8 cellular contexts compared by ENCODE assay signal in the genomic region with DNA sequence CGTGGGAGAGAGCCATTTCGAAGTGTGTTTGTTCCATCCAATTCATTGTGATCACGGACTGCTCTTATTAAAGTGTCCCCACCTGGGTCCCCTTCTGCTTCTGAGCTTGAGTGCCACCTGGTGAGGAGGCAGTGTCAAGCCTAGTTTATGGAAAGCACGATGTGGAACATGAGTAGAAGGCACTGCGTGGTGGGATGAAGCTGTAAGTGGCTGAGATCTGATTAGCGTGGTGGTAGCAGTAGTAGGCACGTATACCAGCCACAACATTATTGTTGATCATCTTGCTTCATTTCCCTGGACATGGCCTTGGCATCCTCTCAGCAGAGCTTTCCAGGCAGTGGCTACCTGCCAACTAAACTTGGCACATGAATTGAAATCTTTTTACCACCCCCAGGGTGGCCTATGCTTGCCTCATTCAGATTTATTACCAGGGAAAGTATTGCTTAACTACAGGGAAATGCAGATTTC. TPM values are rescaled to one million over a fixed set of nuclear protein-coding genes. Genes with fewer than 3 reads are reported as not detected.
A peak's percentile ranks its signal among the peaks of the same experiment; 100 is the strongest.
DNase-seq lines count a peak whose midpoint lies in the region; ATAC-seq, FAIRE-seq and TF ChIP-seq lines count a peak whose summit lies in the region.

No MANE protein-coding gene starts in this region.

- ATAC-seq in activated CD8-positive, alpha-beta T cell treated with anti-CD3 and anti-CD28 coated beads for 36 hours = no peak
- ATAC-seq in activated CD8-positive, alpha-beta T cell treated with anti-CD3 and anti-CD28 coated beads, Interleukin-2, amount 10 ng/mL, durations not matched to agents 7 days and 5 days = no peak
- ATAC-seq in HG03139 (IDR thresholded peaks at IDR 0.05; ENCODE audit: unreplicated experiment) (peak; percentile 59), right cardiac atrium (peak; percentile 71 to 87)
- no peak for ATAC-seq in activated CD8-positive, alpha-beta memory T cell treated with anti-CD3 and anti-CD28 coated beads, Interleukin-2, amount 10 ng/mL, durations not matched to agents 7 days and 5 days

- WGBS in right cardiac atrium = 52% methylated on average over 7 of the region's 7 CpGs

- POLR2A ChIA-PET in activated CD8-positive, alpha-beta T cell treated with anti-CD3 and anti-CD28 coated beads for 36 hours (lab: Charles Lee) = no interaction called here
- POLR2A ChIA-PET in activated CD8-positive, alpha-beta T cell treated with anti-CD3 and anti-CD28 coated beads, Interleukin-2, amount 10 ng/mL, durations not matched to agents 7 days and 5 days (lab: Charles Lee) = interaction anchor here (0.6 to 0.8 kb wide), 2 partner anchors 9 to 53 kb away, joined by 3 to 4 read pairs; no protein-coding TSS in a partner anchor

- no peaks in the 10 kb centered on the region for H3K9me3 ChIP-seq in right cardiac atrium (ENCODE audit: control insufficient read depth, low read length)

- H3K4me1 Mint-ChIP-seq in activated CD8-positive, alpha-beta T cell treated with anti-CD3 and anti-CD28 coated beads for 36 hours (ENCODE audit: low read depth) = no peaks in the 10 kb centered on the region
- H3K4me1 Mint-ChIP-seq in activated CD8-positive, alpha-beta T cell treated with anti-CD3 and anti-CD28 coated beads, Interleukin-2, amount 10 ng/mL, durations not matched to agents 7 days and 5 days (ENCODE audit: low read depth) = no peaks in the 10 kb centered on the region
- H3K4me1 Mint-ChIP-seq in activated CD8-positive, alpha-beta memory T cell treated with anti-CD3 and anti-CD28 coated beads, Interleukin-2, amount 10 ng/mL, durations not matched to agents 7 days and 5 days = peaks cover 10% of the 10 kb centered on the region

- CTCF ChIA-PET in activated CD8-positive, alpha-beta T cell treated with anti-CD3 and anti-CD28 coated beads for 36 hours (lab: Charles Lee) = interaction anchor here (0.6 to 2.0 kb wide), 9 partner anchors 15 to 120 kb away, joined by 3 to 6 read pairs (median 3); no protein-coding TSS in a partner anchor
- CTCF ChIA-PET in activated CD8-positive, alpha-beta T cell treated with anti-CD3 and anti-CD28 coated beads, Interleukin-2, amount 10 ng/mL, durations not matched to agents 7 days and 5 days (lab: Charles Lee) = interaction anchor here (1.5 to 2.0 kb wide), 2 partner anchors 73 to 92 kb away, joined by 3 to 12 read pairs; no protein-coding TSS in a partner anchor
- CTCF ChIA-PET in activated CD8-positive, alpha-beta memory T cell treated with anti-CD3 and anti-CD28 coated beads, Interleukin-2, amount 10 ng/mL, durations not matched to agents 7 days and 5 days (lab: Charles Lee) = interaction anchor here (0.9 to 4.2 kb wide), 4 partner anchors 8 to 72 kb away, joined by 4 to 31 read pairs (median 6); no protein-coding TSS in a partner anchor

- H3K4me3 Mint-ChIP-seq in activated CD8-positive, alpha-beta T cell treated with anti-CD3 and anti-CD28 coated beads for 36 hours = no peak overlapping the region
- H3K4me3 Mint-ChIP-seq in activated CD8-positive, alpha-beta T cell treated with anti-CD3 and anti-CD28 coated beads, Interleukin-2, amount 10 ng/mL, durations not matched to agents 7 days and 5 days = no peak overlapping the region
- H3K4me3 Mint-ChIP-seq in activated CD8-positive, alpha-beta memory T cell treated with anti-CD3 and anti-CD28 coated beads, Interleukin-2, amount 10 ng/mL, durations not matched to agents 7 days and 5 days = no peak overlapping the region

- no peaks in the 10 kb centered on the region for H3K36me3 Mint-ChIP-seq in activated CD8-positive, alpha-beta T cell treated with anti-CD3 and anti-CD28 coated beads for 36 hours (ENCODE audit: low read depth)
- no peaks in the 10 kb centered on the region for H3K36me3 Mint-ChIP-seq in activated CD8-positive, alpha-beta T cell treated with anti-CD3 and anti-CD28 coated beads, Interleukin-2, amount 10 ng/mL, durations not matched to agents 7 days and 5 days (ENCODE audit: low read depth)
- H3K36me3 Mint-ChIP-seq in activated CD8-positive, alpha-beta memory T cell treated with anti-CD3 and anti-CD28 coated beads, Interleukin-2, amount 10 ng/mL, durations not matched to agents 7 days and 5 days = peaks cover 2% of the 10 kb centered on the region

- intact Hi-C loops in activated CD8-positive, alpha-beta T cell treated with anti-CD3 and anti-CD28 coated beads for 36 hours (cut with micrococcal nuclease) = no loop called here
- intact Hi-C loops in right cardiac atrium (cut with DNase I) = no loop called here

- FAIRE-seq in GM12892 (lab: Jason Lieb, UNC) = no peak

- no peak overlapping the region for H3K4me3 ChIP-seq in right cardiac atrium (ENCODE audit: low read length)

- in situ Hi-C loops in SK-MEL-5 (cut with HindIII; ENCODE audit: low pct_unique_long_range_greater_than_20kb, low sequenced_read_pairs) = no loop called here

- H3K27me3 ChIP-seq in right cardiac atrium (ENCODE audit: control insufficient read depth, insufficient read depth) = no peaks in the 10 kb centered on the region

- no peak for TF ChIP-seq CTCF in activated CD8-positive, alpha-beta T cell treated with anti-CD3 and anti-CD28 coated beads for 36 hours (IDR thresholded peaks at IDR 0.05)

- no peak overlapping the region for H3K27ac ChIP-seq in right cardiac atrium (ENCODE audit: low read length)

- no peaks in the 10 kb centered on the region for H3K9me3 Mint-ChIP-seq in activated CD8-positive, alpha-beta T cell treated with anti-CD3 and anti-CD28 coated beads for 36 hours
- no peaks in the 10 kb centered on the region for H3K9me3 Mint-ChIP-seq in activated CD8-positive, alpha-beta T cell treated with anti-CD3 and anti-CD28 coated beads, Interleukin-2, amount 10 ng/mL, durations not matched to agents 7 days and 5 days (ENCODE audit: insufficient read depth)
- H3K9me3 Mint-ChIP-seq in activated CD8-positive, alpha-beta memory T cell treated with anti-CD3 and anti-CD28 coated beads, Interleukin-2, amount 10 ng/mL, durations not matched to agents 7 days and 5 days (ENCODE audit: low read depth) = no peaks in the 10 kb centered on the region

- H3K27me3 Mint-ChIP-seq in activated CD8-positive, alpha-beta T cell treated with anti-CD3 and anti-CD28 coated beads for 36 hours = peaks cover 2% of the 10 kb centered on the region
- peaks cover 6% of the 10 kb centered on the region for H3K27me3 Mint-ChIP-seq in activated CD8-positive, alpha-beta T cell treated with anti-CD3 and anti-CD28 coated beads, Interleukin-2, amount 10 ng/mL, durations not matched to agents 7 days and 5 days (ENCODE audit: low read depth)
- peaks cover 5% of the 10 kb centered on the region for H3K27me3 Mint-ChIP-seq in activated CD8-positive, alpha-beta memory T cell treated with anti-CD3 and anti-CD28 coated beads, Interleukin-2, amount 10 ng/mL, durations not matched to agents 7 days and 5 days

- no peak overlapping the region for H3K27ac Mint-ChIP-seq in activated CD8-positive, alpha-beta T cell treated with anti-CD3 and anti-CD28 coated beads for 36 hours
- no peak overlapping the region for H3K27ac Mint-ChIP-seq in activated CD8-positive, alpha-beta T cell treated with anti-CD3 and anti-CD28 coated beads, Interleukin-2, amount 10 ng/mL, durations not matched to agents 7 days and 5 days
- H3K27ac Mint-ChIP-seq in activated CD8-positive, alpha-beta memory T cell treated with anti-CD3 and anti-CD28 coated beads, Interleukin-2, amount 10 ng/mL, durations not matched to agents 7 days and 5 days = no peak overlapping the region

- peaks cover 5% of the 10 kb centered on the region for H3K4me1 ChIP-seq in right cardiac atrium (ENCODE audit: control insufficient read depth, insufficient read depth, low read length)

- no peak for TF ChIP-seq POLR2A in GM12892 (IDR thresholded peaks at IDR 0.05; ENCODE audit: low read depth, low read length)

- DNase-seq in activated CD8-positive, alpha-beta T cell treated with anti-CD3 and anti-CD28 coated beads for 36 hours = peak; percentile 28
- DNase-seq in activated CD8-positive, alpha-beta T cell treated with anti-CD3 and anti-CD28 coated beads, Interleukin-2, amount 10 ng/mL, durations not matched to agents 7 days and 5 days = no peak
- DNase-seq in SK-MEL-5 (ENCODE audit: low read depth, low spot score) = peak; percentile 21
- peak in 2 of 3 donors; percentile 16 to 55 for DNase-seq in right cardiac atrium
- DNase-seq in GDM1 (lab: John Stamatoyannopoulos, UW) = no peak
- DNase-seq in GM12892 (ENCODE audit: insufficient read length) = no peak
- DNase-seq in activated CD8-positive, alpha-beta memory T cell treated with anti-CD3 and anti-CD28 coated beads, Interleukin-2, amount 10 ng/mL, durations not matched to agents 7 days and 5 days = no peak

RNA-seq across cellular contexts. Expression of a gene that starts 46.4 kb away (rescaled TPM):
- total RNA-seq in activated CD8-positive, alpha-beta T cell treated with anti-CD3 and anti-CD28 coated beads for 36 hours = 1 to 10 TPM; 1.6 to 2.7 TPM
- total RNA-seq in activated CD8-positive, alpha-beta T cell treated with anti-CD3 and anti-CD28 coated beads, Interleukin-2, amount 10 ng/mL, durations not matched to agents 7 days and 5 days = 1 to 10 TPM; 2.8 to 2.9 TPM
- total RNA-seq in SK-MEL-5 (2014; rRNA removed; shearing (Covaris generic)) = 95.7 and 97.1 TPM in 2 replicates
- polyA plus RNA-seq in SK-MEL-5 (2015; cell fraction: cytosol; rRNA removed) = 83.5 and 93.1 TPM in 2 replicates
- polyA plus RNA-seq in SK-MEL-5 (2015; cell fraction: nucleus; rRNA removed) = 68.9 and 80.5 TPM in 2 replicates
- 10 to 100 TPM; 30.2 to 33.5 (median 32.3) TPM for total RNA-seq in right cardiac atrium
- polyA plus RNA-seq in right cardiac atrium = 19.9 TPM
- 0.19 TPM for polyA plus RNA-seq in GM12892 (2012; ENCODE audit: missing spikeins)
- 10 to 100 TPM; 25.9 to 34.0 TPM for total RNA-seq in activated CD8-positive, alpha-beta memory T cell treated with anti-CD3 and anti-CD28 coated beads, Interleukin-2, amount 10 ng/mL, durations not matched to agents 7 days and 5 days

Comparison
In these comparisons a context has a peak if more than half of its experiments do, and no peak if none do; other contexts are left out.
1. DNase-seq: peak in activated CD8-positive, alpha-beta T cell treated with anti-CD3 and anti-CD28 coated beads for 36 hours (single experiment), SK-MEL-5 (single experiment) and right cardiac atrium (2 of 3); none in activated CD8-positive, alpha-beta T cell treated with anti-CD3 and anti-CD28 coated beads, Interleukin-2, amount 10 ng/mL, durations not matched to agents 7 days and 5 days (single experiment), GDM1 (single experiment), GM12892 (single experiment) and activated CD8-positive, alpha-beta memory T cell treated with anti-CD3 and anti-CD28 coated beads, Interleukin-2, amount 10 ng/mL, durations not matched to agents 7 days and 5 days (single experiment).
2. ATAC-seq: peak in HG03139 (single experiment) and right cardiac atrium (2 of 2); none in activated CD8-positive, alpha-beta T cell treated with anti-CD3 and anti-CD28 coated beads for 36 hours (single experiment), activated CD8-positive, alpha-beta T cell treated with anti-CD3 and anti-CD28 coated beads, Interleukin-2, amount 10 ng/mL, durations not matched to agents 7 days and 5 days (single experiment) and activated CD8-positive, alpha-beta memory T cell treated with anti-CD3 and anti-CD28 coated beads, Interleukin-2, amount 10 ng/mL, durations not matched to agents 7 days and 5 days (single experiment).
3. RNA of a gene that starts 46.4 kb away (total RNA-seq): 95.7 to 97.1 TPM in SK-MEL-5, 25.9 to 34.0 TPM in activated CD8-positive, alpha-beta memory T cell treated with anti-CD3 and anti-CD28 coated beads, Interleukin-2, amount 10 ng/mL, durations not matched to agents 7 days and 5 days and 30.2 to 33.5 TPM in right cardiac atrium; 2.8 to 2.9 TPM in activated CD8-positive, alpha-beta T cell treated with anti-CD3 and anti-CD28 coated beads, Interleukin-2, amount 10 ng/mL, durations not matched to agents 7 days and 5 days and 1.6 to 2.7 TPM in activated CD8-positive, alpha-beta T cell treated with anti-CD3 and anti-CD28 coated beads for 36 hours; every median in the first group is over 4 times any median in the second.